ENCODE assay signal across 1 cellular context in the genomic region with DNA sequence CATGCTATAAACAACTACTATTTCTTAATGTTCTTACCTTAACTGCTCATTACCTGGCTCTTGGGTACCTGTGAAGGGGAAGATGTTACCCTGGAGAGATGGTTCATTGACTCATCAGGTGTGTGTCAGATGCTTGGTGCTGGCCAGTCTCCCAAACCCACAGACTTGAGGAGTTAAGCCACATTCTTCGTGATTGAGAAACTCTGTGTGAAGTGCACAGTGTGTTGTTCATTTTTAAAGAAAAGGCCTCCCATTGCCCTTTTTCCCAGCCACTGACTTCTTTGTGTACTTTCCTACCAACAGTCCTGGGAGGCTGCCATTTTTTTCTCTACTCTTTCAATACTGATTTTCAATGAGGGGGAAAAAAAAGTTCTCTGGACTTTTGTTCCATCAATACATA.
TF ChIP-seq lines count a peak whose summit lies in the region.

No MANE protein-coding gene starts in this region.

TF ChIP-seq in IMR-90, 13 proteins besides CTCF, POLR2A, EP300 and RAD21 (continued from another document):
- TF ChIP-seq ELK1 (IDR thresholded peaks at IDR 0.05; ENCODE audit: borderline replicate concordance, low read depth, low read length): no peak
- TF ChIP-seq BHLHE40 (IDR thresholded peaks at IDR 0.05; ENCODE audit: low read depth, low read length): no peak
- no peak for TF ChIP-seq CHD1 (IDR thresholded peaks at IDR 0.05; ENCODE audit: low read depth, low read length)
- peak; percentile 32; the same call in 1 of the 2 replicates for TF ChIP-seq NFE2L2 (IDR thresholded peaks at IDR 0.05; ENCODE audit: low read depth, low read length)
- TF ChIP-seq CEBPB (IDR thresholded peaks at IDR 0.05; ENCODE audit: low read depth, low read length): peak; percentile 94
- no peak for TF ChIP-seq USF2 (IDR thresholded peaks at IDR 0.05; ENCODE audit: low read depth, low read length)
- TF ChIP-seq RFX5 (IDR thresholded peaks at IDR 0.05; ENCODE audit: low read depth, low read length): no peak
- peak; percentile 61 for TF ChIP-seq FOS (IDR thresholded peaks at IDR 0.05; ENCODE audit: low read depth, low read length)
